19 cellular contexts compared by ENCODE assay signal in genomic region chr6:7901056-7901455, GRCh38.
"Had no signal": no experiment of that assay in that cellular context is flagged by ENCODE, and none has a peak within 500 bp of the region (broad histone marks: within the 10 kb centered on the region; RNA-seq: fewer than 3 reads in every experiment).

No MANE protein-coding gene starts in this region.

- H3K4me3 Mint-ChIP-seq: activated CD8-positive, alpha-beta T cell treated with anti-CD3 and anti-CD28 coated beads for 36 hours; activated naive CD8-positive, alpha-beta T cell; central memory CD8-positive, alpha-beta T cell; mesothelial cell of epicardium; neural progenitor cell had no signal

- H3K27me3 Mint-ChIP-seq: activated CD8-positive, alpha-beta T cell treated with anti-CD3 and anti-CD28 coated beads for 36 hours; activated naive CD8-positive, alpha-beta T cell; central memory CD8-positive, alpha-beta T cell had no signal

- H3K4me1 ChIP-seq: testis had no signal

- DNase-seq: activated CD4-positive, alpha-beta T cell treated with anti-CD3 and anti-CD28 coated beads for 4 hours; activated CD8-positive, alpha-beta memory T cell treated with anti-CD3 and anti-CD28 coated beads, Interleukin-2, amount 50 U/mL, for 4 hours; activated CD8-positive, alpha-beta T cell treated with anti-CD3 and anti-CD28 coated beads for 36 hours; activated gamma-delta T cell treated with Interleukin-2 at 50 U/mL for 16 hours; amniotic stem cell; effector memory CD4-positive, alpha-beta T cell; gastrocnemius medialis; heart right ventricle; lower lobe of right lung; spleen; stomach; T-helper 2 cell; testis had no signal

- H3K9me3 ChIP-seq: gastrocnemius medialis, heart right ventricle, lower lobe of right lung, spleen, stomach, testis had no signal

- H3K27ac Mint-ChIP-seq: activated CD8-positive, alpha-beta T cell treated with anti-CD3 and anti-CD28 coated beads for 36 hours; activated naive CD8-positive, alpha-beta T cell; mesothelial cell of epicardium; neural progenitor cell had no signal

- H3K4me1 Mint-ChIP-seq: neural progenitor cell had no signal

- H3K27ac ChIP-seq: epithelial cell of prostate, heart right ventricle, lower lobe of right lung, spleen, stomach, testis had no signal

- ATAC-seq: activated CD8-positive, alpha-beta T cell treated with anti-CD3 and anti-CD28 coated beads for 36 hours; gastrocnemius medialis; heart right ventricle; lower lobe of right lung; sciatic nerve had no signal

- H3K27me3 ChIP-seq: gastrocnemius medialis, heart right ventricle, neural progenitor cell, spleen, stomach, testis had no signal

- H3K4me3 ChIP-seq: gastrocnemius medialis, heart right ventricle, lower lobe of right lung, neural progenitor cell, spleen, stomach, testis had no signal

- H3K9me3 Mint-ChIP-seq: activated CD8-positive, alpha-beta T cell treated with anti-CD3 and anti-CD28 coated beads for 36 hours; central memory CD8-positive, alpha-beta T cell; mesothelial cell of epicardium; neural progenitor cell had no signal
